20 cellular contexts compared by ENCODE assay signal in the genomic region with DNA sequence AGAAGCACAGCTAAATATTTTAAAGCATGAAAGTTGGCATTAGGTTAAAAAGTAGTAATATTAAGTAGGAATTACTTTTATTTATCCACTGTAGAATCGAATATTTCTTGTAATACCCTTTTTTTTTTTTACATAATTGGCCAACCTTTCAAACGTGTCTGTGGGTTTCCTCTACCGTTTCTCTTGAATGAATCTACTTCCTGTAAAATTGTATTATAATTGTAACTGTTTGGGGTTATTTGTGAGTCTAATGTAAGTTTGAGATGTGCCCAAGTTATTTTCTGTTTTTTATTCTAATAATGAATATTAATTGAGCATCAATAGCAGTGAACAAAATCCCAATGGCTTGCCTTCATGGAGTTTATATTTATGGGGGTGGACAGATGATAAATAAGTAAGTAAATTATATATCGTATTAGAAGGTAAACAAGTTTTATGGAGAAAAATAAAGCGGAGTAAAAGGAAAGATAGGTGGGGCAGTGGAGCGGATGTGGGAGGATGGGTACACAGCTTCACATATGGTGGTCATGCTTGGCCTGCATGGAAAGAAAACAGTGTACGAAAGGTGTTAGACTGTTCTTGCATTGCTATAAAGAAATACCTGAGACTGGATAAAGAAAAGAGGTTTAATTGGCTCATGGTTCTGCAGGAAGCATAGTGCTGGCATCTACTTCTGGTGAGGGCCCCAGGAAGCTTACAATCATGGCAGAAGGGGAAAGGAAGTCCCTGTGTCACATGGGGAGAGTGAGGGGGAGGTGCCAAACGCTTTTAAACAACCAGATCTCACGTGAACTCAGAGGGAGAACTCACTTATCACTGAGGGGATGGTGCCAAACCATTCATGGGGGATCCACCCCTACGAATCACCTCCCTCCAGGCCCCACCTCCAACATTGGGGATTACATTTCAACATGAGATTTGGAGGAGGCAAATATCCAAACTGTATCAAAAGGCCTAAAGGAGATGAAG. TPM values are rescaled to one million over a fixed set of nuclear protein-coding genes. Genes with fewer than 3 reads are reported as not detected.
A peak's percentile ranks its signal among the peaks of the same experiment; 100 is the strongest.
DNase-seq lines count a peak whose midpoint lies in the region; ATAC-seq, FAIRE-seq and TF ChIP-seq lines count a peak whose summit lies in the region.
"Had no signal": no experiment of that assay in that cellular context is flagged by ENCODE, and none has a peak within 500 bp of the region (broad histone marks: within the 10 kb centered on the region; RNA-seq: fewer than 3 reads in every experiment).

No MANE protein-coding gene starts in this region.

- POLR2A ChIA-PET in Caco-2 (lab: Charles Lee) (no interaction called here), K562 (lab: Yijun Ruan, JAX) (interaction anchor here (0.6 to 0.9 kb wide), 3 partner anchors 9 to 65 kb away, joined by 3 to 4 read pairs (median 3); no protein-coding TSS in a partner anchor)

- H3K36me3 ChIP-seq in Caco-2 (ENCODE audit: control insufficient read depth, insufficient read depth, low read length): no peaks in the 10 kb centered on the region; the same call in 1 of the 2 replicates
- H3K36me3 ChIP-seq in OCI-LY1 (ENCODE audit: insufficient read depth, low read length): 0 out of 2 replicates have a peak, but pooled peaks cover 4% of the 10 kb centered on the region
- no peaks in the 10 kb centered on the region; the same call in 1 of the 3 replicates for H3K36me3 ChIP-seq in K562 (ENCODE audit: control insufficient read depth, insufficient read depth, low read length)
- no peaks in the 10 kb centered on the region for H3K36me3 ChIP-seq in spleen
- H3K36me3 ChIP-seq: Peyer's patch had no signal

- H3K27ac ChIP-seq in OCI-LY1 (ENCODE audit: low read depth, low read length, poor library complexity, severe bottlenecking) (peak overlapping the region; percentile 66), K562 (ENCODE audit: extremely low read depth, low read depth, low read length) (no peak overlapping the region), spleen (peak overlapping the region in 7 of 8 donors; percentile 43 to 84 (median 60))
- H3K27ac ChIP-seq: KMS-11 had no signal

- ATAC-seq in K562: no peak
- ATAC-seq in GM21825 (IDR thresholded peaks at IDR 0.05; ENCODE audit: unreplicated experiment): no peak
- ATAC-seq in HG02870 (IDR thresholded peaks at IDR 0.05; ENCODE audit: unreplicated experiment): no peak
- ATAC-seq: Right ventricle myocardium inferior had no signal

- TF ChIP-seq POLR2A in K562 (conservative IDR thresholded peaks at IDR 0.05) (no peak), spleen (IDR thresholded peaks at IDR 0.05) (no peak)

- H3K9me3 ChIP-seq in Caco-2: no peaks in the 10 kb centered on the region
- H3K9me3 ChIP-seq in OCI-LY1 (ENCODE audit: low read length): no peaks in the 10 kb centered on the region
- H3K9me3 ChIP-seq in K562 (replicated peaks; ENCODE audit: control insufficient read depth, insufficient read depth, low read depth, low read length): no peaks in the 10 kb centered on the region; the same call in 1 of the 2 replicates
- no peaks in the 10 kb centered on the region for H3K9me3 ChIP-seq in spleen
- H3K9me3 ChIP-seq: Peyer's patch had no signal

- peaks cover 52% of the 10 kb centered on the region for H3K4me1 ChIP-seq in Caco-2
- peaks cover 54% of the 10 kb centered on the region for H3K4me1 ChIP-seq in OCI-LY1 (ENCODE audit: insufficient read depth, low read length, severe bottlenecking)
- peaks cover 5 to 7% of the 10 kb centered on the region in 2 experiments; a peak in 4 of 5 replicates for H3K4me1 ChIP-seq in K562 (replicated peaks in 1 of 2; ENCODE audit: control insufficient read depth in 2 of 2, insufficient read depth in 2 of 2, low read length in 2 of 2)
- peaks cover 0 to 68% (median 23%) of the 10 kb centered on the region in 6 donors for H3K4me1 ChIP-seq in spleen
- H3K4me1 ChIP-seq: Peyer's patch had no signal

- H2AFZ ChIP-seq in OCI-LY1 (ENCODE audit: low read length) (no peak overlapping the region), K562 (ENCODE audit: low read depth, low read length) (0 out of 2 replicates have a peak overlapping the region, but pooled peaks have one; percentile 4)

- no peak for DNase-seq in Caco-2
- peak in 1 of 4 experiments; percentile 31 for DNase-seq in K562 (ENCODE audit: extremely low read depth in 1 of 4, low spot score in 3 of 4)
- no peak for DNase-seq in spleen
- no peak for DNase-seq in C1 segment of cervical spinal cord (lab: John Stamatoyannopoulos, UW)
- DNase-seq: ACHN; CD4-positive, alpha-beta memory T cell; DMS79 treated with DMSO at 0.1 percent for 48 hours; GOT3; NCI-H1048; NCI-H146; NCI-H2081; NCI-H510A; NCI-H82 had no signal

- in situ Hi-C loops in K562 (cut with MboI): no loop called here

- H3K27me3 ChIP-seq in Caco-2 (replicated peaks; ENCODE audit: control insufficient read depth, insufficient read depth, low read length) (no peaks in the 10 kb centered on the region), OCI-LY1 (ENCODE audit: insufficient read depth, low read length) (no peaks in the 10 kb centered on the region), K562 (ENCODE audit: control insufficient read depth in 2 of 2, insufficient read depth in 2 of 2, low read length in 2 of 2) (no peaks in the 10 kb centered on the region), spleen (replicated peaks in 1 of 7) (peaks cover 0 to 12% (median 0%) of the 10 kb centered on the region in 7 donors)
- H3K27me3 ChIP-seq: Peyer's patch had no signal

- TF ChIP-seq CTCF in Caco-2 (IDR thresholded peaks at IDR 0.05; ENCODE audit: insufficient read depth in 1 of 2, low read depth in 1 of 2, low read length in 1 of 2, severe bottlenecking in 1 of 2, unreplicated experiment in 1 of 2): no peak
- TF ChIP-seq CTCF in OCI-LY1 (IDR thresholded peaks at IDR 0.05; ENCODE audit: low read length): no peak
- no peak for TF ChIP-seq CTCF in K562 (IDR thresholded peaks at IDR 0.05 in 2 of 3, conservative IDR thresholded peaks at IDR 0.05 in 1 of 3; ENCODE audit: insufficient read depth in 2 of 3, low read depth in 1 of 3, low read length in 3 of 3)
- no peak for TF ChIP-seq CTCF in spleen (IDR thresholded peaks at IDR 0.05 in 8 of 11, conservative IDR thresholded peaks at IDR 0.05 in 3 of 11)

- no peak overlapping the region for H3K4me3 ChIP-seq in Caco-2 (ENCODE audit: low read depth, low read length)
- H3K4me3 ChIP-seq in OCI-LY1 (ENCODE audit: low read depth, low read length, poor library complexity, severe bottlenecking): peak overlapping the region; percentile 36
- no peak overlapping the region for H3K4me3 ChIP-seq in K562
- peak overlapping the region in 3 of 8 donors; percentile 3 to 54 (median 11) for H3K4me3 ChIP-seq in spleen
- H3K4me3 ChIP-seq: Peyer's patch had no signal

- H3K27me3 Mint-ChIP-seq in Caco-2 (ENCODE audit: insufficient read depth, unreplicated experiment): no peaks in the 10 kb centered on the region

- H3K27ac Mint-ChIP-seq in Caco-2 (ENCODE audit: unreplicated experiment): peak overlapping the region; percentile 57
- H3K27ac Mint-ChIP-seq: CD4-positive, alpha-beta memory T cell had no signal

- H4K20me1 ChIP-seq in OCI-LY1 (ENCODE audit: insufficient read depth, low read length): no peaks in the 10 kb centered on the region
- no peaks in the 10 kb centered on the region for H4K20me1 ChIP-seq in K562 (replicated peaks; ENCODE audit: control insufficient read depth, insufficient read depth, low read length)

- no peak for FAIRE-seq in K562 (lab: Jason Lieb, UNC)
- FAIRE-seq: G401.6 had no signal

- intact Hi-C loops in Caco-2 (cut with micrococcal nuclease; ENCODE audit: unreplicated experiment) (no loop called here), K562 (cut with micrococcal nuclease) (loop anchor here (10.0 kb wide), 3 partner anchors 54 to 494 kb away; a partner anchor contains a TSS), spleen (cut with DNase I; ENCODE audit: low total_unique reads) (no loop called here)

- H3K9me2 ChIP-seq in OCI-LY1 (ENCODE audit: low read depth, low read length): no peaks in the 10 kb centered on the region

- no peak for TF ChIP-seq EP300 in K562 (IDR thresholded peaks at IDR 0.05; ENCODE audit: low read length)

- no peak for TF ChIP-seq RAD21 in K562 (CRISPR knock-in tag; conservative IDR thresholded peaks at IDR 0.05 in 1 of 2, IDR thresholded peaks at IDR 0.05 in 1 of 2)

- H3K4me1 Mint-ChIP-seq in Caco-2 (ENCODE audit: low read depth, unreplicated experiment): peaks cover 54% of the 10 kb centered on the region

- no peaks in the 10 kb centered on the region for H3F3A ChIP-seq in OCI-LY1 (ENCODE audit: insufficient read depth, low read length)

- no peak overlapping the region for H3K9ac ChIP-seq in OCI-LY1 (ENCODE audit: low read length)
- H3K9ac ChIP-seq in K562 (ENCODE audit: insufficient read depth in 1 of 2, low read depth in 2 of 2, low read length in 2 of 2): no peak overlapping the region
- H3K9ac ChIP-seq: KMS-11 had no signal

- CTCF ChIA-PET in Caco-2 (lab: Charles Lee): no interaction called here
- CTCF ChIA-PET in K562 (lab: Yijun Ruan, JAX; ENCODE audit: low intra/inter-chr PET ratio): no interaction called here

- H3K4me2 ChIP-seq in OCI-LY1 (ENCODE audit: low read length): peak overlapping the region; percentile 44
- no peak overlapping the region for H3K4me2 ChIP-seq in K562 (ENCODE audit: insufficient read depth, low read length)
- H3K4me2 ChIP-seq: KMS-11 had no signal

- no peaks in the 10 kb centered on the region for H3K9me1 ChIP-seq in K562 (ENCODE audit: control insufficient read depth, insufficient read depth, low read length)

- BruUV-seq in Caco-2 (replicated peaks; lab: Mats Ljungman, UMichigan) (no TSS peak), K562 (replicated peaks; lab: Mats Ljungman, UMichigan) (no TSS peak)

- peaks cover 10% of the 10 kb centered on the region for H3K9me3 Mint-ChIP-seq in Caco-2 (ENCODE audit: unreplicated experiment)

- H3K4me3 Mint-ChIP-seq in Caco-2 (ENCODE audit: unreplicated experiment): no peak overlapping the region
- H3K4me3 Mint-ChIP-seq: CD4-positive, alpha-beta memory T cell had no signal

- peaks cover 46% of the 10 kb centered on the region for H3K79me2 ChIP-seq in OCI-LY1 (ENCODE audit: insufficient read depth, low read length)
- H3K79me2 ChIP-seq in K562 (ENCODE audit: control insufficient read depth, insufficient read depth, low read length): peaks cover 49% of the 10 kb centered on the region

- H3K36me3 Mint-ChIP-seq in Caco-2 (ENCODE audit: insufficient read depth, unreplicated experiment): peaks cover 57% of the 10 kb centered on the region
- H3K36me3 Mint-ChIP-seq: CD4-positive, alpha-beta memory T cell had no signal

- 74% methylated on average over 10 of the region's 10 CpGs for WGBS in K562 (ENCODE audit: insufficient coverage, low coverage, missing lambda C conversion rate)
- 54 to 58% (median 56%) methylated on average over 10 of the region's 10 CpGs for WGBS in spleen, 5 donors

RNA-seq across cellular contexts. Expression of a gene that starts 5.4 kb away (rescaled TPM):
- total RNA-seq in Caco-2 (2022) (193 and 208 TPM in 2 replicates), K562 (2014; rRNA removed) (12.8 and 16.6 TPM in 2 replicates), K562 (2014; rRNA removed; fragmentation: Illumina TruSeq; extraction: Trizol) (29.2 and 32.5 TPM in 2 replicates), K562 (2015; rRNA removed; fragmentation: Illumina TruSeq; extraction: Trizol) (14.3 and 16.4 TPM in 2 replicates), K562 (2021) (26.8 and 28.9 TPM in 2 replicates), spleen (10 to 100 TPM; 30.1 to 52.6 (median 47.0) TPM)
- total RNA-seq in K562 (2011; cell fraction: chromatin; rRNA removed; ENCODE audit: low replicate concordance): 20.7 and 45.9 TPM in 2 replicates
- 26.2 and 28.2 TPM in 2 replicates for total RNA-seq in K562 (2011; cell fraction: nucleolus; rRNA removed)
- total RNA-seq in K562 (2011; cell fraction: nucleoplasm; rRNA removed): 50.4 and 66.6 TPM in 2 replicates
- polyA plus RNA-seq in K562 (2011; rRNA removed) (23.3 and 46.3 TPM in 2 replicates), K562 (2014; fragmentation: Illumina TruSeq; extraction: Trizol) (25.0 and 29.3 TPM in 2 replicates), K562 (2014; fragmentation: Nextera tagmentation; extraction: Ambion mirVana) (1 to 10 TPM; 7.8 to 9.8 TPM), K562 (2014; rRNA removed) (20.0 and 23.9 TPM in 2 replicates), spleen (10 to 100 TPM; 39.7 to 53.0 (median 42.5) TPM)
- 14.2 and 22.5 TPM in 2 replicates for polyA plus RNA-seq in K562 (2011; cell fraction: cytosol; rRNA removed)
- 8.5 and 10.1 TPM in 2 replicates for polyA plus RNA-seq in K562 (2011; cell fraction: nucleus; rRNA removed)
- polyA plus RNA-seq in K562 (2012): 17.7 and 21.3 TPM in 2 replicates
- polyA minus RNA-seq in K562 (2011; rRNA and poly(A)+ RNA removed): 12.9 and 21.0 TPM in 2 replicates
- polyA minus RNA-seq in K562 (2011; cell fraction: cytosol; rRNA and poly(A)+ RNA removed): 8.0 and 14.1 TPM in 2 replicates
- polyA minus RNA-seq in K562 (2011; cell fraction: nucleus; rRNA and poly(A)+ RNA removed): 3.5 and 5.3 TPM in 2 replicates
- total RNA-seq: CD4-positive, alpha-beta memory T cell had no signal

RNA-seq across cellular contexts. Expression of a gene that starts 45.9 kb away (rescaled TPM):
- 343 and 467 TPM in 2 replicates for total RNA-seq in Caco-2 (2022)
- not detected in 2 replicates for total RNA-seq in K562 (2011; cell fraction: chromatin; rRNA removed; ENCODE audit: low replicate concordance)
- total RNA-seq in K562 (2011; cell fraction: nucleolus; rRNA removed): not detected in 2 replicates
- not detected in 2 replicates for total RNA-seq in K562 (2011; cell fraction: nucleoplasm; rRNA removed)
- total RNA-seq in K562 (2014; rRNA removed): not detected in 2 replicates
- total RNA-seq in K562 (2014; rRNA removed; fragmentation: Illumina TruSeq; extraction: Trizol): not detected in 2 replicates
- total RNA-seq in K562 (2015; rRNA removed; fragmentation: Illumina TruSeq; extraction: Trizol): not detected in 2 replicates
- 0.66 and 0.98 TPM in 2 replicates for total RNA-seq in K562 (2021)
- polyA plus RNA-seq in K562 (2011; rRNA removed): not detected in 2 replicates
- 0.22 TPM in 1 of 2 replicates, not detected in the other for polyA plus RNA-seq in K562 (2011; cell fraction: cytosol; rRNA removed)
- not detected in 2 replicates for polyA plus RNA-seq in K562 (2011; cell fraction: nucleus; rRNA removed)
- polyA plus RNA-seq in K562 (2012): not detected in 2 replicates
- polyA plus RNA-seq in K562 (2014; fragmentation: Illumina TruSeq; extraction: Trizol): not detected in 2 replicates
- not detected for polyA plus RNA-seq in K562 (2014; fragmentation: Nextera tagmentation; extraction: Ambion mirVana)
- polyA plus RNA-seq in K562 (2014; rRNA removed): not detected in 2 replicates
- not detected in 2 replicates for polyA minus RNA-seq in K562 (2011; rRNA and poly(A)+ RNA removed)
- polyA minus RNA-seq in K562 (2011; cell fraction: cytosol; rRNA and poly(A)+ RNA removed): not detected in 2 replicates
- not detected in 2 replicates for polyA minus RNA-seq in K562 (2011; cell fraction: nucleus; rRNA and poly(A)+ RNA removed)
- not detected for total RNA-seq in spleen
- under 1 TPM; 0.17 to 0.38 (median 0.28) TPM for polyA plus RNA-seq in spleen
- total RNA-seq: CD4-positive, alpha-beta memory T cell; Right ventricle myocardium inferior had no signal
- polyA plus RNA-seq: CD4-positive, alpha-beta memory T cell had no signal

Comparison
In these comparisons a context has a peak if more than half of its experiments do, and no peak if none do; other contexts are left out.
1. RNA of a gene that starts 45.9 kb away (total RNA-seq): 343 to 467 TPM in Caco-2; 0.66 to 0.98 TPM in K562 and not detected in spleen; every median in the first group is over 100 times any median in the second.